Comparison of ENCODE assay signal across 8 cellular contexts in the genomic region with DNA sequence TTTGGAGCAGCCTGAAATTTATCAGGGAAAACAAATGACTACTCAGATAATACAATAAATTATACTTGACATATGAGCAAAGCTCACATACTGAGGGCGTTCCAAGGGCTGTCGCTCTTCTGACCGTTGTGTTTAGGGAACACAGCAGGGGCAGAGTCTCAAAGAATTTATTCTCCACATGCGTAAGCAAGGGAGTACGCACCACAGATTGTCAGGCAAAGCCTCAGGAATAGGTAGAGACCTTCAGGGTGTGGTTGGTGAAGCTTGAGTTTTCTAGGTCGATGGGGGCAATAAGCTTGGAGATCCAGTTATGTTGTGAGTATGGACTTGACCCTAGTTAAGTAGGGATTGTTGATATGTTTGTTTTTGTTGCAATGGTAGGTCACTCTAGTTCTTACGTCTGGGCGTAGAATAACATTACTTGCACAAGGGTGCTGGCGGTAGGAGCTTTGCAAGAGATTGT. TPM values are rescaled to one million over a fixed set of nuclear protein-coding genes. Genes with fewer than 3 reads are reported as not detected.
DNase-seq lines count a peak whose midpoint lies in the region; ATAC-seq and TF ChIP-seq lines count a peak whose summit lies in the region.

No MANE protein-coding gene starts in this region.

- H3K27me3 ChIP-seq in DND-41 (ENCODE audit: insufficient read depth, low read length, poor library complexity), result no peaks in the 10 kb centered on the region
- H3K27me3 ChIP-seq in body of pancreas, result no peaks in the 10 kb centered on the region
- no peaks in the 10 kb centered on the region for H3K27me3 ChIP-seq in suprapubic skin

- H3K4me3 ChIP-seq in DND-41 (ENCODE audit: low read depth in 1 of 2, low read length in 2 of 2), result peak overlapping the region; percentile 54 to 69
- peak overlapping the region; percentile 64 to 72 for H3K4me3 ChIP-seq in body of pancreas
- peak overlapping the region; percentile 74 for H3K4me3 ChIP-seq in suprapubic skin

- H3K4me1 ChIP-seq in DND-41 (ENCODE audit: insufficient read depth, low read length) (peaks cover 35% of the 10 kb centered on the region), body of pancreas (peaks cover 47% of the 10 kb centered on the region), suprapubic skin (peaks cover 29% of the 10 kb centered on the region)

- DNase-seq in DND-41, result no peak
- DNase-seq in body of pancreas, result peak; percentile 35 to 53 (median 44)
- peak; percentile 33 to 48 for DNase-seq in left colon
- peak in 1 of 2 donors; percentile 28 for DNase-seq in suprapubic skin (ENCODE audit: low spot score in 2 of 2)
- DNase-seq in NCI-H187 (lab: John Stamatoyannopoulos, UW), result no peak
- no peak for DNase-seq in amniotic stem cell (lab: John Stamatoyannopoulos, UW)

- H3K36me3 ChIP-seq in DND-41 (ENCODE audit: insufficient read depth, low read length), result no peaks in the 10 kb centered on the region
- H3K36me3 ChIP-seq in KOPT-K1 (ENCODE audit: insufficient read depth, low read length), result no peaks in the 10 kb centered on the region
- no peaks in the 10 kb centered on the region for H3K36me3 ChIP-seq in body of pancreas (replicated peaks in 1 of 2; ENCODE audit: insufficient read depth in 1 of 2, low read depth in 2 of 2)
- H3K36me3 ChIP-seq in suprapubic skin, result no peaks in the 10 kb centered on the region

- H2AFZ ChIP-seq in DND-41 (ENCODE audit: low read depth, low read length), result peak overlapping the region; percentile 79

- H3K79me2 ChIP-seq in DND-41 (ENCODE audit: insufficient read depth, low read length), result peaks cover 29% of the 10 kb centered on the region

- H4K20me1 ChIP-seq in DND-41 (ENCODE audit: insufficient read depth, low read length), result no peaks in the 10 kb centered on the region

- ATAC-seq in DND-41 (ENCODE audit: insufficient read depth, low read depth), result no peak
- ATAC-seq in body of pancreas, result peak; percentile 43
- peak; percentile 62 for ATAC-seq in left colon
- ATAC-seq in GM19035 (IDR thresholded peaks at IDR 0.05; ENCODE audit: unreplicated experiment), result no peak

- TF ChIP-seq POLR2A in body of pancreas (IDR thresholded peaks at IDR 0.05) (no peak), suprapubic skin (IDR thresholded peaks at IDR 0.05) (no peak)

- no peak for TF ChIP-seq EP300 in suprapubic skin (IDR thresholded peaks at IDR 0.05)

- peak overlapping the region; percentile 81 for H3K4me2 ChIP-seq in DND-41 (ENCODE audit: insufficient read depth, low read length)

- H3K9ac ChIP-seq in DND-41 (ENCODE audit: low read depth, low read length), result peak overlapping the region; percentile 73

- WGBS in body of pancreas, 2 donors, result 11% methylated on average over 9 of the region's 9 CpGs
- WGBS in suprapubic skin, result 25% methylated on average over 9 of the region's 9 CpGs

- intact Hi-C loops in body of pancreas (cut with DNase I) (no loop called here), left colon (cut with DNase I, micrococcal nuclease) (no loop called here)

- H3K9me3 ChIP-seq in DND-41 (ENCODE audit: insufficient read depth, low read length, severe bottlenecking), result no peaks in the 10 kb centered on the region
- H3K9me3 ChIP-seq in KOPT-K1 (ENCODE audit: insufficient read depth, low read length, poor library complexity, severe bottlenecking), result no peaks in the 10 kb centered on the region
- H3K9me3 ChIP-seq in body of pancreas, result no peaks in the 10 kb centered on the region
- H3K9me3 ChIP-seq in suprapubic skin, result no peaks in the 10 kb centered on the region

- H3K27ac ChIP-seq in DND-41 (ENCODE audit: low read length) (peak overlapping the region; percentile 67), KOPT-K1 (ENCODE audit: low read depth, low read length, poor library complexity, severe bottlenecking) (peak overlapping the region; percentile 75), body of pancreas (peak overlapping the region; percentile 92 to 98 (median 96)), suprapubic skin (peak overlapping the region; percentile 97)

- no peak for TF ChIP-seq CTCF in DND-41 (IDR thresholded peaks at IDR 0.05; ENCODE audit: borderline replicate concordance, extremely low read depth, low read length, poor library complexity, severe bottlenecking)
- TF ChIP-seq CTCF in body of pancreas (IDR thresholded peaks at IDR 0.05), result no peak
- no peak for TF ChIP-seq CTCF in suprapubic skin (IDR thresholded peaks at IDR 0.05)

RNA-seq across cellular contexts. Expression of a gene that starts 0.8 kb away (rescaled TPM):
- total RNA-seq in body of pancreas, result 10 to 100 TPM; 42.5 to 68.2 TPM
- total RNA-seq in left colon, result 100 to 1,000 TPM; 143 to 153 TPM
- total RNA-seq in suprapubic skin, result 100 to 1,000 TPM in 2 of 4 donors, 10 to 100 TPM in 2; 84.1 to 131 (median 108) TPM

Comparison
In these comparisons a context has a peak if more than half of its experiments do, and no peak if none do; other contexts are left out.
1. ATAC-seq: peak in body of pancreas (single experiment) and left colon (single experiment); none in DND-41 (single experiment) and GM19035 (single experiment).
2. DNase-seq: peak in body of pancreas (4 of 4) and left colon (2 of 2); none in DND-41 (single experiment), NCI-H187 (0 of 2) and amniotic stem cell (single experiment).
3. Peak in every context shown above with its lines, with median percentiles within 50 percentile points of each other: H3K27ac ChIP-seq and H3K4me3 ChIP-seq.